1 cellular context compared by ENCODE assay signal in the genomic region with DNA sequence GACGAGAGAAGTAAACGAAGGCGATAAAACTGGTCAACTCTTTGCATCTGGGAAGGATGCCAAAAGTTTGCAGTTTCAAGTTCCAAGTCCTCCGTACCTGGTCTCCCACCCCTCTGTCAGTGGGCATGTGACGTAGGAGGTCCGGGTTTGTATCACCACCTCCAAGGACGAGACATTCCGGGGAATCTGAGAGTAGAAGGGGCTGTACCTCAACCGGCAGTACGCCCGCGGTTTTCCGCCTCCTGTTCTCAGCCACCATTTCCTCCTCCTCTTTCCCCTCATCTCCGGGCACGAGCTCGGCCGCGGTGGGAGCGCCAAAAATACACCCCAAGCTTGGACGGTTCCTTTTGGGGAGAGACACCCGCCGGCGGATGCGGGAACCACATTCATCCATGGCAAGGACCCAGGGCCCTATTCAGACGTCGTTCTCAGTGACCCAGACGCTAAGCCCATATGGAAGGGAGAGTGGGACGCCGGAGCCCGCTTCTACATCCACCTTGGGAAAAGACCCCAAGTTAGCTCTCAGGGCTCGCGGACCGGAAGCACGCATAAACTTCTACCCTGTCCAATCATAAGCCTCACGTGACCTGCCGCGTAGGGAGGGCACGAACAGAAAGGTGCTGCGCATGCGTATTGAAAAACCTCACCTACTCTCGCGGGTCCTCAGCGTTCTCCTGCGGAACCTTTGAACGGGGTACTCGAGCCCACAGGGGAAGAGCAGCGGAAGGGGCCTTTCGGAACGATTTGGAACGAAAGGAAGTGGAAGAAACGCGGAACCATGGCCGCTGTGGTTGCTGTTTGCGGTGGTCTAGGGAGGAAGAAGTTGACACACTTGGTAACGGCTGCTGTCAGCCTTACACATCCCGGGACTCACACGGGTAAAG.
TF ChIP-seq lines count a peak whose summit lies in the region.

TSS of gene HELQ (minus strand) at position 524 of the 884 bp plus-strand sequence. CDS start at position 394, 130 bp downstream.
TSS of gene MRPS18C (plus strand) at position 759 of the 884 bp plus-strand sequence. CDS start at position 779, 20 bp downstream.

TF ChIP-seq in K562, 482 proteins besides CTCF, POLR2A, EP300 and RAD21 (continued from another document and continues in another):
- peak; percentile 49; the same call in 1 of the 2 replicates for TF ChIP-seq MGA (IDR thresholded peaks at IDR 0.05)
- TF ChIP-seq CBX8 (IDR thresholded peaks at IDR 0.05; ENCODE audit: borderline replicate concordance, extremely low read depth, low read depth, low read length, poor library complexity, severe bottlenecking) = no peak
- TF ChIP-seq SRSF9 (IDR thresholded peaks at IDR 0.05; ENCODE audit: borderline replicate concordance, low read depth, low read length) = no peak
- TF ChIP-seq, protein P1, sequence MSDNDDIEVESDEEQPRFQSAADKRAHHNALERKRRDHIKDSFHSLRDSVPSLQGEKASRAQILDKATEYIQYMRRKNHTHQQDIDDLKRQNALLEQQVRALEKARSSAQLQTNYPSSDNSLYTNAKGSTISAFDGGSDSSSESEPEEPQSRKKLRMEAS (CRISPR knock-in tag; IDR thresholded peaks at IDR 0.05) = peak; percentile 89
- TF ChIP-seq E2F8 (IDR thresholded peaks at IDR 0.05; ENCODE audit: low read depth, partially characterized antibody) = peak; percentile 94
- no peak for TF ChIP-seq CBX2 (IDR thresholded peaks at IDR 0.05; ENCODE audit: insufficient read depth, low read length, poor library complexity, severe bottlenecking)
- no peak for TF ChIP-seq ZNF121 (CRISPR knock-in tag; conservative IDR thresholded peaks at IDR 0.05)
- TF ChIP-seq POLR2H (tag; IDR thresholded peaks at IDR 0.05; ENCODE audit: low read depth) = peak; percentile 89
- TF ChIP-seq ZNF764 (CRISPR knock-in tag; IDR thresholded peaks at IDR 0.05; ENCODE audit: low read depth) = no peak
- TF ChIP-seq, protein P2, sequence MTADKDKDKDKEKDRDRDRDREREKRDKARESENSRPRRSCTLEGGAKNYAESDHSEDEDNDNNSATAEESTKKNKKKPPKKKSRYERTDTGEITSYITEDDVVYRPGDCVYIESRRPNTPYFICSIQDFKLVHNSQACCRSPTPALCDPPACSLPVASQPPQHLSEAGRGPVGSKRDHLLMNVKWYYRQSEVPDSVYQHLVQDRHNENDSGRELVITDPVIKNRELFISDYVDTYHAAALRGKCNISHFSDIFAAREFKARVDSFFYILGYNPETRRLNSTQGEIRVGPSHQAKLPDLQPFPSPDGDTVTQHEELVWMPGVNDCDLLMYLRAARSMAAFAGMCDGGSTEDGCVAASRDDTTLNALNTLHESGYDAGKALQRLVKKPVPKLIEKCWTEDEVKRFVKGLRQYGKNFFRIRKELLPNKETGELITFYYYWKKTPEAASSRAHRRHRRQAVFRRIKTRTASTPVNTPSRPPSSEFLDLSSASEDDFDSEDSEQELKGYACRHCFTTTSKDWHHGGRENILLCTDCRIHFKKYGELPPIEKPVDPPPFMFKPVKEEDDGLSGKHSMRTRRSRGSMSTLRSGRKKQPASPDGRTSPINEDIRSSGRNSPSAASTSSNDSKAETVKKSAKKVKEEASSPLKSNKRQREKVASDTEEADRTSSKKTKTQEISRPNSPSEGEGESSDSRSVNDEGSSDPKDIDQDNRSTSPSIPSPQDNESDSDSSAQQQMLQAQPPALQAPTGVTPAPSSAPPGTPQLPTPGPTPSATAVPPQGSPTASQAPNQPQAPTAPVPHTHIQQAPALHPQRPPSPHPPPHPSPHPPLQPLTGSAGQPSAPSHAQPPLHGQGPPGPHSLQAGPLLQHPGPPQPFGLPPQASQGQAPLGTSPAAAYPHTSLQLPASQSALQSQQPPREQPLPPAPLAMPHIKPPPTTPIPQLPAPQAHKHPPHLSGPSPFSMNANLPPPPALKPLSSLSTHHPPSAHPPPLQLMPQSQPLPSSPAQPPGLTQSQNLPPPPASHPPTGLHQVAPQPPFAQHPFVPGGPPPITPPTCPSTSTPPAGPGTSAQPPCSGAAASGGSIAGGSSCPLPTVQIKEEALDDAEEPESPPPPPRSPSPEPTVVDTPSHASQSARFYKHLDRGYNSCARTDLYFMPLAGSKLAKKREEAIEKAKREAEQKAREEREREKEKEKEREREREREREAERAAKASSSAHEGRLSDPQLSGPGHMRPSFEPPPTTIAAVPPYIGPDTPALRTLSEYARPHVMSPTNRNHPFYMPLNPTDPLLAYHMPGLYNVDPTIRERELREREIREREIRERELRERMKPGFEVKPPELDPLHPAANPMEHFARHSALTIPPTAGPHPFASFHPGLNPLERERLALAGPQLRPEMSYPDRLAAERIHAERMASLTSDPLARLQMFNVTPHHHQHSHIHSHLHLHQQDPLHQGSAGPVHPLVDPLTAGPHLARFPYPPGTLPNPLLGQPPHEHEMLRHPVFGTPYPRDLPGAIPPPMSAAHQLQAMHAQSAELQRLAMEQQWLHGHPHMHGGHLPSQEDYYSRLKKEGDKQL (CRISPR knock-in tag; IDR thresholded peaks at IDR 0.05; ENCODE audit: borderline replicate concordance) = no peak
- peak; percentile 88 for TF ChIP-seq POLR2G (IDR thresholded peaks at IDR 0.05; ENCODE audit: low read depth, low read length)
- no peak for TF ChIP-seq ZNF830 (CRISPR knock-in tag; IDR thresholded peaks at IDR 0.05)
- TF ChIP-seq MNT (conservative IDR thresholded peaks at IDR 0.05) = peak; percentile 82 to 88
- TF ChIP-seq YY1 (IDR thresholded peaks at IDR 0.05; ENCODE audit: borderline replicate concordance in 1 of 3, control insufficient read depth in 1 of 3, extremely low read depth in 1 of 3, insufficient read depth in 3 of 3, insufficient read length in 1 of 3, insufficient replicate concordance in 2 of 3, low read depth in 1 of 3, low read length in 2 of 3) = peak; percentile 60 to 95 (median 91)
- peak; percentile 96 for TF ChIP-seq CHD2 (IDR thresholded peaks at IDR 0.05; ENCODE audit: low read depth, low read length)
- no peak for TF ChIP-seq SRSF1 (IDR thresholded peaks at IDR 0.05; ENCODE audit: low read depth, low read length)
- no peak for TF ChIP-seq PHB (CRISPR knock-in tag; IDR thresholded peaks at IDR 0.05)
- peak; percentile 56 for TF ChIP-seq SAP30 (IDR thresholded peaks at IDR 0.05; ENCODE audit: borderline replicate concordance, insufficient read depth, low read depth, low read length, poor library complexity, severe bottlenecking)
- TF ChIP-seq MEF2D (tag; conservative IDR thresholded peaks at IDR 0.05; ENCODE audit: low read depth) = peak; percentile 34; the same call in 1 of the 2 replicates
- no peak for TF ChIP-seq CLOCK (CRISPR knock-in tag; IDR thresholded peaks at IDR 0.05; ENCODE audit: borderline replicate concordance)
